ENCODE assay signal across 9 cellular contexts in genomic region chr2:190980630-190981214, GRCh38. TPM values are rescaled to one million over a fixed set of nuclear protein-coding genes. Genes with fewer than 3 reads are reported as not detected.
DNase-seq lines count a peak whose midpoint lies in the region; ATAC-seq and TF ChIP-seq lines count a peak whose summit lies in the region.
"Had no signal": no experiment of that assay in that cellular context is flagged by ENCODE, and none has a peak within 500 bp of the region (broad histone marks: within the 10 kb centered on the region; RNA-seq: fewer than 3 reads in every experiment).

No MANE protein-coding gene starts in this region.

- H3K27me3 Mint-ChIP-seq in activated T-helper 17 cell treated with anti-CD3 and anti-CD28 coated beads, Interleukin-2, amount 50 U/mL, for 72 hours, result no peaks in the 10 kb centered on the region

- WGBS in mesodermal cell (ENCODE audit: insufficient coverage in 2 of 2), 2 experiments, result 92 to 98% methylated on average over 7 to 9 of the region's 10 CpGs

- peak; percentile 37 for TF ChIP-seq POLR2A in GM19193 (IDR thresholded peaks at IDR 0.05; ENCODE audit: extremely low read depth, insufficient read depth, insufficient read length)

- no peak for DNase-seq in AG08396 (ENCODE audit: low spot score)
- no peak for DNase-seq in foreskin fibroblast
- no peak for DNase-seq in activated effector memory CD4-positive, alpha-beta T cell treated with Interleukin-2 at 50 U/mL for 16 hours
- DNase-seq: Karpas-422 had no signal

- no peak overlapping the region for H3K4me3 ChIP-seq in mesodermal cell (ENCODE audit: extremely low read depth, insufficient read depth, low read length, poor library complexity, severe bottlenecking)
- no peak overlapping the region for H3K4me3 ChIP-seq in foreskin fibroblast (ENCODE audit: low read depth in 1 of 2, low read length in 2 of 2)

- TF ChIP-seq CTCF in C4-2B (conservative IDR thresholded peaks at IDR 0.05), result no peak
- no peak for TF ChIP-seq CTCF in foreskin fibroblast (IDR thresholded peaks at IDR 0.05; ENCODE audit: low read depth, low read length)

- H3K4me1 ChIP-seq in mesodermal cell (ENCODE audit: control insufficient read depth, insufficient read depth, low read length, poor library complexity, severe bottlenecking), result peaks cover 32% of the 10 kb centered on the region

- H3K27ac Mint-ChIP-seq in activated T-helper 17 cell treated with anti-CD3 and anti-CD28 coated beads, Interleukin-2, amount 50 U/mL, for 72 hours, result peak overlapping the region; percentile 79

- peaks cover 80% of the 10 kb centered on the region for H3K36me3 ChIP-seq in mesodermal cell (ENCODE audit: control insufficient read depth, insufficient read depth, low read length)

- H3K4me3 Mint-ChIP-seq in activated T-helper 17 cell treated with anti-CD3 and anti-CD28 coated beads, Interleukin-2, amount 50 U/mL, for 72 hours, result no peak overlapping the region

- H3K36me3 Mint-ChIP-seq in activated T-helper 17 cell treated with anti-CD3 and anti-CD28 coated beads, Interleukin-2, amount 50 U/mL, for 72 hours (ENCODE audit: low read depth), result no peaks in the 10 kb centered on the region

- no peak for ATAC-seq in activated T-helper 17 cell treated with anti-CD3 and anti-CD28 coated beads, Interleukin-2, amount 50 U/mL, for 72 hours (replicated peaks)
- no peak for ATAC-seq in GM18858 (IDR thresholded peaks at IDR 0.05; ENCODE audit: unreplicated experiment)

- H3K27ac ChIP-seq in C4-2B (peak overlapping the region; percentile 68), mesodermal cell (ENCODE audit: low read depth, low read length, severe bottlenecking) (peak overlapping the region; percentile 88)

- H3K4me1 Mint-ChIP-seq in activated T-helper 17 cell treated with anti-CD3 and anti-CD28 coated beads, Interleukin-2, amount 50 U/mL, for 72 hours, result peaks cover 30% of the 10 kb centered on the region

- no peaks in the 10 kb centered on the region for H3K9me3 ChIP-seq in mesodermal cell (ENCODE audit: control insufficient read depth, low read length)

- no peaks in the 10 kb centered on the region for H3K9me3 Mint-ChIP-seq in activated T-helper 17 cell treated with anti-CD3 and anti-CD28 coated beads, Interleukin-2, amount 50 U/mL, for 72 hours

RNA-seq across cellular contexts. Expression of gene STAT1, which starts 33.2 kb away (rescaled TPM):
- total RNA-seq in activated T-helper 17 cell treated with anti-CD3 and anti-CD28 coated beads, Interleukin-2, amount 50 U/mL, for 72 hours, result 100 to 1,000 TPM; 163 to 363 TPM
- polyA plus RNA-seq in mesodermal cell (2013, experiment 1 of 2), result 29.3 TPM
- polyA plus RNA-seq in mesodermal cell (2013, experiment 2 of 2), result 28.7 TPM
